In the genomic region with DNA sequence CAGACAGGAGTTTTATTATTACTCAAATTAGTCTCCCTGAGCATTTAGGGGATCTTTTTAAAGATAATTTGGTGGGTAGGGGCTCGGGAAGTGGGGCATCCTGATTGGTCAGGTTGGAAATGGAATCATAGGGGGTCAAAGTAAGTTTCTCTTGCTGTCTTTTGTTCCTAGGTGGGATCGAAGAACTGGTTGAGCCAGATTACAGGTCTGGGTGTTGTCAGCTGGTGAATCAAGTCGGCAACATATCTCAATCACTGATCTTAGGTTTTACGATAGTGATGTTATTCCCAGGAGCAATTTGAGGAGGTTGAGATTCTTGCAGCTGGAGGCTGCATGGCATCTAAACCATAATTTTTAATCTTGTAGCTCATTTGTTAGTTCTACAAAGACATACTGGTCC, we compare ENCODE assay signal across 1 cellular context.
TF ChIP-seq lines count a peak whose summit lies in the region.

No MANE protein-coding gene starts in this region.

TF ChIP-seq in GM23338, 12 proteins besides CTCF, POLR2A, EP300 and RAD21 (continued from another document):
- TF ChIP-seq CREB1 (CRISPR knock-in tag; IDR thresholded peaks at IDR 0.05; ENCODE audit: low read depth): no peak
TF ChIP-seq in GM23338: peak in this region for 0.
